In the genomic region with DNA sequence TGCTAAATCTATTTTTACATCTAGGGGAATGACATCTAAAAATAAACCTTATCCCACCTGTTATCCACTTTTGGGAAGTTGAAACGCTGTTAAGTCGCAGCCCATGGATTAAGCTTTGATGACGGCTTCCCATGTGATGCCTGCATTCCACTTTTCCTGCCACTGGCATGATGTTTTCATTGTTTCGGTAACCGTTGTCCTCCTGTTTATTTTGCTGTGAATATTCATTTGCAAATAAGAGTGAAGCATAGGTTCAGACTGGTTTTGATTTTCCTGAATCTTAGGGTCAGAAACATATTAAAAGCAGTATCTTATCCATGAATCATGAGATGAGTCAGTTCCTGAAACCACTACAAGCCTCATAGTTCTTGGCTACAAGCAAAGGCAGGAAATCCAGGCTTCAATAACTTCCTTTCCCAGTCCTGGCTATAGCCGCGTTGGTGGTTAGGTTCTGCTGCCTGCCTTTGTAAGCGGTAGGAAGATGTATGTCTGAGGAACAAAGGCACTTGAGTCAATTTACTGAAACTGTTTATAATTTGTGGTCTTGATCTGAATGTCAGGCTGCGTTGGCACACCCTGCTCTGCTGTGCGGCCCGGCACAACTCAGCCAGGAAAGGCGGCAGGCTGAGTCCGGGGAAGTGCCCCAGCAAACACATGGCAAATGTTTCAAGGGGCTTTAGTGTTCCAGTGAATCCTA, we compare ENCODE assay signal across 8 cellular contexts. TPM values are rescaled to one million over a fixed set of nuclear protein-coding genes. Genes with fewer than 3 reads are reported as not detected.
DNase-seq lines count a peak whose midpoint lies in the region; ATAC-seq and TF ChIP-seq lines count a peak whose summit lies in the region.

No MANE protein-coding gene starts in this region.

- POLR2A ChIA-PET in Panc1 (lab: Charles Lee), result no interaction called here

- in situ Hi-C loops in ACHN (cut with HindIII; ENCODE audit: low pct_ligation_motif_present, low pct_unique_long_range_greater_than_20kb, low sequenced_read_pairs), result no loop called here
- in situ Hi-C loops in Panc1 (cut with HindIII; ENCODE audit: low pct_unique_long_range_greater_than_20kb, low sequenced_read_pairs), result no loop called here

- H3K27me3 Mint-ChIP-seq in HFFc6 (ENCODE audit: insufficient read depth) (peaks cover 3% of the 10 kb centered on the region), endodermal cell (ENCODE audit: insufficient read depth) (no peaks in the 10 kb centered on the region)

- peak overlapping the region; percentile 87 for H3K4me3 Mint-ChIP-seq in HFFc6
- H3K4me3 Mint-ChIP-seq in endodermal cell, result no peak overlapping the region

- CTCF ChIA-PET in Panc1 (lab: Charles Lee), result no interaction called here

- intact Hi-C loops in Panc1 (cut with micrococcal nuclease; ENCODE audit: unreplicated experiment), result loop anchor here (5.0 kb wide), 1 partner anchor 199 kb away; no protein-coding TSS in a partner anchor
- intact Hi-C loops in mucosa of descending colon (cut with DNase I, micrococcal nuclease), result no loop called here

- TF ChIP-seq CTCF in HFFc6 (IDR thresholded peaks at IDR 0.05) (no peak), Panc1 (IDR thresholded peaks at IDR 0.05) (no peak), endodermal cell (conservative IDR thresholded peaks at IDR 0.05) (no peak), mucosa of descending colon (IDR thresholded peaks at IDR 0.05) (no peak)

- peak overlapping the region; percentile 100 for H3K27ac Mint-ChIP-seq in HFFc6
- peak overlapping the region; percentile 74 for H3K27ac Mint-ChIP-seq in endodermal cell

- H3K9me3 Mint-ChIP-seq in HFFc6 (no peaks in the 10 kb centered on the region), endodermal cell (no peaks in the 10 kb centered on the region)

- WGBS in endodermal cell (ENCODE audit: insufficient coverage in 1 of 2, insufficient read length in 1 of 2), 2 experiments, result 63 to 70% methylated on average over 6 to 13 of the region's 13 CpGs

- H3K27me3 ChIP-seq in Panc1 (ENCODE audit: control insufficient read depth, insufficient read depth, low read length), result no peaks in the 10 kb centered on the region
- no peaks in the 10 kb centered on the region for H3K27me3 ChIP-seq in endodermal cell (ENCODE audit: control insufficient read depth, insufficient read depth, low read length, poor library complexity, severe bottlenecking)

- no peaks in the 10 kb centered on the region for H3K36me3 ChIP-seq in Panc1 (ENCODE audit: control insufficient read depth, insufficient read depth, low read length)
- no peaks in the 10 kb centered on the region for H3K36me3 ChIP-seq in endodermal cell (ENCODE audit: control insufficient read depth, insufficient read depth, low read length)
- H3K36me3 ChIP-seq in mucosa of descending colon (ENCODE audit: low read depth), result no peaks in the 10 kb centered on the region

- BruUV-seq in Panc1 (replicated peaks; lab: Mats Ljungman, UMichigan), result TSS peak; percentile 54

- H3K27ac ChIP-seq in Panc1 (ENCODE audit: low read length), result peak overlapping the region; percentile 97
- peak overlapping the region; percentile 93 for H3K27ac ChIP-seq in endodermal cell (ENCODE audit: low read depth, low read length)

- DNase-seq in ACHN, result peak; percentile 89
- peak; percentile 97 for DNase-seq in HFFc6
- DNase-seq in Panc1 (ENCODE audit: low read depth, low spot score), result peak; percentile 93
- DNase-seq in endodermal cell, result peak; percentile 62
- peak in 2 of 3 donors; percentile 62 to 65 for DNase-seq in mucosa of descending colon

- peak; percentile 82 for ATAC-seq in Panc1
- peak; percentile 79 for ATAC-seq in mucosa of descending colon
- ATAC-seq in GM21528 (IDR thresholded peaks at IDR 0.05; ENCODE audit: low FRiP score, unreplicated experiment), result no peak
- no peak for ATAC-seq in HG02763 (IDR thresholded peaks at IDR 0.05; ENCODE audit: unreplicated experiment)
- ATAC-seq in HG03439 (IDR thresholded peaks at IDR 0.05; ENCODE audit: unreplicated experiment), result no peak

- H3K4me1 ChIP-seq in Panc1 (ENCODE audit: control insufficient read depth, insufficient read depth, low read length), result peaks cover 90% of the 10 kb centered on the region
- peaks cover 34% of the 10 kb centered on the region for H3K4me1 ChIP-seq in endodermal cell (ENCODE audit: control insufficient read depth, insufficient read depth, low read length)
- H3K4me1 ChIP-seq in mucosa of descending colon (ENCODE audit: low read depth), result peaks cover 27% of the 10 kb centered on the region

- peak overlapping the region; percentile 26 to 50 for H3K4me3 ChIP-seq in Panc1 (ENCODE audit: low read depth in 2 of 2, low read length in 2 of 2)
- H3K4me3 ChIP-seq in endodermal cell (ENCODE audit: low read length), result no peak overlapping the region
- no peak overlapping the region for H3K4me3 ChIP-seq in mucosa of descending colon

- H3K9me3 ChIP-seq in Panc1 (ENCODE audit: control insufficient read depth, insufficient read depth, low read depth, low read length) (no peaks in the 10 kb centered on the region), endodermal cell (ENCODE audit: control insufficient read depth, low read length) (no peaks in the 10 kb centered on the region), mucosa of descending colon (no peaks in the 10 kb centered on the region)

- H3K4me1 Mint-ChIP-seq in HFFc6 (ENCODE audit: low read depth) (peaks cover 100% of the 10 kb centered on the region), endodermal cell (peaks cover 64% of the 10 kb centered on the region)

- peak overlapping the region; percentile 33 for H3K9ac ChIP-seq in endodermal cell (ENCODE audit: extremely low read depth, low read length, poor library complexity, severe bottlenecking)

- H3K36me3 Mint-ChIP-seq in HFFc6 (ENCODE audit: low read depth) (peaks cover 31% of the 10 kb centered on the region), endodermal cell (ENCODE audit: low read depth) (no peaks in the 10 kb centered on the region)

RNA-seq across cellular contexts. Expression of gene TEAD1, which starts 19.4 kb away (rescaled TPM):
- total RNA-seq in HFFc6 (2021; fragmentation: NEBNext Ultra II Directional; extraction: Animal tissue kit (Norgen Biotek cat#: 25700)), result 100 to 1,000 TPM; 218 to 252 (median 227) TPM
- 102 TPM for total RNA-seq in Panc1 (2021; ENCODE audit: unreplicated experiment)
- 37.0 TPM for polyA plus RNA-seq in Panc1 (2012; ENCODE audit: insufficient read length)
- total RNA-seq in endodermal cell, result 10 to 100 TPM; 76.4 to 94.4 TPM
- polyA plus RNA-seq in endodermal cell (2013, experiment 1 of 2), result 103 TPM
- polyA plus RNA-seq in endodermal cell (2013, experiment 2 of 2), result 109 TPM
- 100 to 1,000 TPM in 1 of 3 donors, 10 to 100 TPM in 2; 33.2 to 196 (median 41.1) TPM for total RNA-seq in mucosa of descending colon

Comparison
In these comparisons a context has a peak if more than half of its experiments do, and no peak if none do; other contexts are left out.
1. ATAC-seq: peak in Panc1 (single experiment) and mucosa of descending colon (single experiment); none in GM21528 (single experiment), HG02763 (single experiment) and HG03439 (single experiment).
2. H3K4me3 ChIP-seq: peak in Panc1 (2 of 2); none in endodermal cell (single experiment) and mucosa of descending colon (single experiment).
3. Peak in every context shown above with its lines, with median percentiles within 50 percentile points of each other: DNase-seq.